8 cellular contexts compared by ENCODE assay signal in the genomic region with DNA sequence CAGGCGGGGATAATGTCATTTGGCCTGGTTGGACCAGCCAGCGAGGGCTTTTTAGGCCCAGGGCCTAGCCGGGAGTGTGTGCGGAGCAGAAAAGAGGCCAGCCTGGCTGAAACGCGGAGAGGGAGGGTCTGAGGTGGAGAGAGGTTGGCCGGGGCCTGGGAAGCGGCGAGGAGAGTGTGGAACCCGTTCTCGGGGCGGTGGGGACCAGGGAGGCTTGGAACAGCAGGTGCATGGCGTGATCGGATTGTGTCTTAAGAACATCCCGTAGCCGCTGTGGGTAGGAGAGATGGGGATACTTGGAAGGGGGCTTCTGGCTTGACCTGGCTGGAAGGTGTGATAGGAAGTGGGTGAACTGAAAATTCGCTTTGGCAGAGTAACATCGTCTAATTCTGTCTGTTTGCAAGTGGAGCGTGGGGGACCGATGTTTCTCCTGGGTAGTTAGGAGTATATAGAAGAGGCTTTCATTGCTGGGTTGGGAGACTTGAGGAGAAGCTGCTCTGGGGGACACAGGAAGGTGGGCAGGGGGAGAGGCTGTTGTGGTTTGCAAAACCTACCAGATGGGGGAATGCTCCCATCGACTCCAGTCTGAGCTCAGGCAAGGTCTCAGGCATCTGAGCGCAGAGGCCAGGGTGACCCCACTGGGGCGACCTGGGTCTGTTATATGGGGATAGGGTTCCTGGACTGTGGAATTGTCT. TPM values are rescaled to one million over a fixed set of nuclear protein-coding genes. Genes with fewer than 3 reads are reported as not detected.
DNase-seq lines count a peak whose midpoint lies in the region; ATAC-seq and TF ChIP-seq lines count a peak whose summit lies in the region.

No MANE protein-coding gene starts in this region.

- H3K4me3 Mint-ChIP-seq in mesothelial cell of epicardium: peak overlapping the region; percentile 76

- peak overlapping the region; percentile 92 for H3K27ac Mint-ChIP-seq in mesothelial cell of epicardium

- peak overlapping the region; percentile 70 to 94 (median 77) for H3K4me3 ChIP-seq in breast epithelium

- peaks cover 4 to 11% of the 10 kb centered on the region in 2 donors for H3K4me1 ChIP-seq in breast epithelium

- peak overlapping the region; percentile 88 to 92 for H3K27ac ChIP-seq in breast epithelium

- H3K27me3 ChIP-seq in breast epithelium: no peaks in the 10 kb centered on the region

- peaks cover 29% of the 10 kb centered on the region for H3K4me1 Mint-ChIP-seq in mesothelial cell of epicardium

- peaks cover 12% of the 10 kb centered on the region for H3K36me3 Mint-ChIP-seq in mesothelial cell of epicardium

- intact Hi-C loops in breast epithelium (cut with DNase I; ENCODE audit: low total_unique reads): no loop called here

- ATAC-seq in HG03354 (IDR thresholded peaks at IDR 0.05; ENCODE audit: poor library complexity, severe bottlenecking, unreplicated experiment): peak; percentile 3
- no peak for ATAC-seq in GM19467 (IDR thresholded peaks at IDR 0.05; ENCODE audit: unreplicated experiment)
- ATAC-seq in HG03460 (IDR thresholded peaks at IDR 0.05; ENCODE audit: unreplicated experiment): no peak

- no peak for TF ChIP-seq CTCF in breast epithelium (IDR thresholded peaks at IDR 0.05)
- TF ChIP-seq CTCF in mesothelial cell of epicardium (IDR thresholded peaks at IDR 0.05; ENCODE audit: unreplicated experiment): no peak

- H3K9me3 Mint-ChIP-seq in mesothelial cell of epicardium: no peaks in the 10 kb centered on the region

- H3K36me3 ChIP-seq in breast epithelium: no peaks in the 10 kb centered on the region

- no peak for TF ChIP-seq POLR2A in breast epithelium (IDR thresholded peaks at IDR 0.05)

- H3K27me3 Mint-ChIP-seq in mesothelial cell of epicardium (ENCODE audit: low read depth): no peaks in the 10 kb centered on the region

- no peaks in the 10 kb centered on the region for H3K9me3 ChIP-seq in breast epithelium

- peak; percentile 60 for DNase-seq in D341Med (ENCODE audit: low spot score)
- DNase-seq in breast epithelium (ENCODE audit: low spot score in 2 of 2): no peak
- DNase-seq in mesothelial cell of epicardium (ENCODE audit: low spot score in 2 of 2, unreplicated experiment in 2 of 2): peak in 1 of 2 experiments; percentile 61
- DNase-seq in UCSD-AML1 (lab: John Stamatoyannopoulos, UW; ENCODE audit: unreplicated experiment): no peak
- no peak for DNase-seq in LoVo (ENCODE audit: low spot score)

RNA-seq across cellular contexts. Expression of a gene that starts 0.9 kb away (rescaled TPM):
- total RNA-seq in breast epithelium (100 to 1,000 TPM in 1 of 3 donors, 10 to 100 TPM in 2; 26.4 to 141 (median 64.1) TPM), mesothelial cell of epicardium (60.1 to 72.7 TPM (median 67.0 TPM) in 3 replicates)
